In genomic region chr5:122183098-122183794, GRCh38 we compare ENCODE assay signal across 10 cellular contexts. TPM values are rescaled to one million over a fixed set of nuclear protein-coding genes. Genes with fewer than 3 reads are reported as not detected.
DNase-seq lines count a peak whose midpoint lies in the region; ATAC-seq and TF ChIP-seq lines count a peak whose summit lies in the region.
"Had no signal": no experiment of that assay in that cellular context is flagged by ENCODE, and none has a peak within 500 bp of the region (broad histone marks: within the 10 kb centered on the region; RNA-seq: fewer than 3 reads in every experiment).

No MANE protein-coding gene starts in this region.

- no peaks in the 10 kb centered on the region for H3K9me3 ChIP-seq in mucosa of descending colon
- H3K9me3 ChIP-seq: BLaER1 had no signal

- in situ Hi-C loops in GM13977 (cut with MboI; ENCODE audit: low pct_unique_long_range_greater_than_20kb, low sequenced_read_pairs, unreplicated experiment) = no loop called here

- DNase-seq in A172 (ENCODE audit: low spot score) (peak; percentile 82), NCI-H1092 (lab: John Stamatoyannopoulos, UW) (peak; percentile 1), epithelial cell of prostate (ENCODE audit: low read depth, low spot score) (peak; percentile 78), mucosa of descending colon (peak; percentile 89 to 91 (median 91)), GM13977 (ENCODE audit: low spot score) (no peak), activated gamma-delta T cell treated with Interleukin-2 at 50 U/mL for 16 hours (no peak)

- H3K27ac ChIP-seq in epithelial cell of prostate = peak overlapping the region; percentile 96
- H3K27ac ChIP-seq: BLaER1 had no signal

- peaks cover 20% of the 10 kb centered on the region for H3K4me1 ChIP-seq in mucosa of descending colon (ENCODE audit: low read depth)
- H3K4me1 ChIP-seq: BLaER1 had no signal

- ATAC-seq in mucosa of descending colon (peak; percentile 94), HG02884 (IDR thresholded peaks at IDR 0.05; ENCODE audit: unreplicated experiment) (no peak), GM18870 (IDR thresholded peaks at IDR 0.05; ENCODE audit: unreplicated experiment) (no peak)
- ATAC-seq: activated T-helper 17 cell treated with anti-CD3 and anti-CD28 coated beads, Interleukin-2, amount 50 U/mL, for 72 hours had no signal

- H3K4me3 ChIP-seq in mucosa of descending colon = no peak overlapping the region
- H3K4me3 ChIP-seq: BLaER1 had no signal

- TF ChIP-seq CTCF in mucosa of descending colon (IDR thresholded peaks at IDR 0.05) = no peak
- no peak for TF ChIP-seq CTCF in GM13977 (IDR thresholded peaks at IDR 0.05; ENCODE audit: extremely low read depth, insufficient read depth, missing control alignments)

- intact Hi-C loops in mucosa of descending colon (cut with DNase I, micrococcal nuclease) = no loop called here

- H3K36me3 ChIP-seq in mucosa of descending colon (ENCODE audit: low read depth) = no peaks in the 10 kb centered on the region
- H3K36me3 ChIP-seq: BLaER1 had no signal

RNA-seq across cellular contexts. Expression of gene ZNF474, which starts 53.9 kb away (rescaled TPM):
- total RNA-seq in A172 (2014; rRNA removed; shearing (Covaris generic)) = not detected in 2 replicates
- under 1 TPM in 2 of 3 donors, not detected in 1; 0.28 to 0.61 TPM for total RNA-seq in mucosa of descending colon
- total RNA-seq: activated T-helper 17 cell treated with anti-CD3 and anti-CD28 coated beads, Interleukin-2, amount 50 U/mL, for 72 hours had no signal

Comparison
In these comparisons a context has a peak if more than half of its experiments do, and no peak if none do; other contexts are left out.
1. DNase-seq: peak in A172 (single experiment), NCI-H1092 (single experiment), epithelial cell of prostate (single experiment) and mucosa of descending colon (3 of 3); none in GM13977 (single experiment) and activated gamma-delta T cell treated with Interleukin-2 at 50 U/mL for 16 hours (single experiment).